17 cellular contexts compared by ENCODE assay signal in the genomic region with DNA sequence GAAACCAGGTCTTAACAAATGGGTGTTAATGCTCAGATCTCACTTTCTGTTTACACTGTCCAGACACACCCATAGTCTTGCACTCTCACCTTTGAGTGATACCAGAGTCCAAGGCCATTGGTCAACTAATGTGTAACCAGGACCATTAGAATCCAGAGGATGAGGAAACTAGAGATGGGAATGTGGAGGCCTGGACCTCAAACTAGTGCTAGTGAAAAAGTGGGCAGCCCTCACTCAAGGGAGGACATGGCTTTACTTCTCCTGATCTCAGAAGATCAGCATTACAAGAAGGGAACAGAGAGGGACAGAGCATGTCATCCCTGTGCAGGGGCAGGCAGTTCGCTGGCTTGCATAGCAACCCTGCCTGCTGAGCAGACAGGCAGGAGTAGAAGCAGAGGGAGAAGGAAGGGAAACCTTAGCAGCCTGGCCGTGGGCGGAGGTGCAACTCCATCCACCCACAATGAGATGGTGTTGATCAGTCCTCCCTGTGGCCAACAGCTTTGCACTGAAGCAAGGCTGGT. TPM values are rescaled to one million over a fixed set of nuclear protein-coding genes. Genes with fewer than 3 reads are reported as not detected.
A peak's percentile ranks its signal among the peaks of the same experiment; 100 is the strongest.
DNase-seq lines count a peak whose midpoint lies in the region; ATAC-seq and FAIRE-seq lines count a peak whose summit lies in the region.
"Had no signal": no experiment of that assay in that cellular context is flagged by ENCODE, and none has a peak within 500 bp of the region (broad histone marks: within the 10 kb centered on the region; RNA-seq: fewer than 3 reads in every experiment).

No MANE protein-coding gene starts in this region.

- no peaks in the 10 kb centered on the region for H3K9me3 ChIP-seq in small intestine (ENCODE audit: control insufficient read depth, low read depth)
- H3K9me3 ChIP-seq: HAP-1, pancreas had no signal

- no peak for FAIRE-seq in small intestine (lab: Jason Lieb, UNC)
- FAIRE-seq: bronchial epithelial cell, pancreas had no signal

- no peaks in the 10 kb centered on the region for H3K36me3 ChIP-seq in small intestine (ENCODE audit: control insufficient read depth in 2 of 2, insufficient read depth in 2 of 2, low read length in 2 of 2)
- H3K36me3 ChIP-seq: HAP-1, pancreas had no signal

- DNase-seq in small intestine: peak; percentile 82
- DNase-seq in NCI-H510A treated with DMSO at 0.1 percent for 48 hours (lab: John Stamatoyannopoulos, UW): no peak
- no peak for DNase-seq in NCI-H2081 treated with DMSO at 0.1 percent for 48 hours (lab: John Stamatoyannopoulos, UW)
- DNase-seq in midbrain (lab: John Stamatoyannopoulos, UW): no peak
- DNase-seq: activated CD4-positive, alpha-beta memory T cell treated with anti-CD3 and anti-CD28 coated beads, Interleukin-2, amount 10 ng/mL, durations not matched to agents 7 days and 5 days; DMS153; naive B cell; NCI-H1048; NCI-H524 treated with DMSO at 0.1 percent for 48 hours; pancreas had no signal

- WGBS in small intestine, 3 donors: 62 to 71% (median 67%) methylated on average over 3 of the region's 3 CpGs

- H3K4me1 ChIP-seq in small intestine (ENCODE audit: control insufficient read depth in 2 of 2, insufficient read depth in 1 of 2, low read depth in 1 of 2, low read length in 1 of 2): peaks cover 0 to 3% of the 10 kb centered on the region in 2 donors
- H3K4me1 ChIP-seq: HAP-1, pancreas had no signal

- H3K4me3 ChIP-seq in small intestine (ENCODE audit: low read depth in 1 of 2, low read length in 2 of 2): no peak overlapping the region
- H3K4me3 ChIP-seq: HAP-1, pancreas had no signal

- ATAC-seq in GM18511 (IDR thresholded peaks at IDR 0.05; ENCODE audit: unreplicated experiment): peak; percentile 85
- peak; percentile 78 for ATAC-seq in GM21576 (IDR thresholded peaks at IDR 0.05; ENCODE audit: unreplicated experiment)
- peak; percentile 51 for ATAC-seq in HG03565 (IDR thresholded peaks at IDR 0.05; ENCODE audit: unreplicated experiment)
- ATAC-seq: esophagus mucosa, pancreas had no signal

- no peak overlapping the region for H3K27ac ChIP-seq in small intestine (ENCODE audit: low read depth in 1 of 2, low read length in 1 of 2)
- H3K27ac ChIP-seq: pancreas, VCaP had no signal

- H3K27me3 ChIP-seq in small intestine (ENCODE audit: control insufficient read depth in 2 of 2, insufficient read depth in 2 of 2, low read length in 2 of 2): no peaks in the 10 kb centered on the region
- H3K27me3 ChIP-seq: pancreas had no signal

RNA-seq across cellular contexts. Expression of a gene that starts 22.6 kb away (rescaled TPM):
- 10 to 100 TPM; 21.9 to 30.4 (median 22.1) TPM for polyA plus RNA-seq in small intestine
